In the genomic region with DNA sequence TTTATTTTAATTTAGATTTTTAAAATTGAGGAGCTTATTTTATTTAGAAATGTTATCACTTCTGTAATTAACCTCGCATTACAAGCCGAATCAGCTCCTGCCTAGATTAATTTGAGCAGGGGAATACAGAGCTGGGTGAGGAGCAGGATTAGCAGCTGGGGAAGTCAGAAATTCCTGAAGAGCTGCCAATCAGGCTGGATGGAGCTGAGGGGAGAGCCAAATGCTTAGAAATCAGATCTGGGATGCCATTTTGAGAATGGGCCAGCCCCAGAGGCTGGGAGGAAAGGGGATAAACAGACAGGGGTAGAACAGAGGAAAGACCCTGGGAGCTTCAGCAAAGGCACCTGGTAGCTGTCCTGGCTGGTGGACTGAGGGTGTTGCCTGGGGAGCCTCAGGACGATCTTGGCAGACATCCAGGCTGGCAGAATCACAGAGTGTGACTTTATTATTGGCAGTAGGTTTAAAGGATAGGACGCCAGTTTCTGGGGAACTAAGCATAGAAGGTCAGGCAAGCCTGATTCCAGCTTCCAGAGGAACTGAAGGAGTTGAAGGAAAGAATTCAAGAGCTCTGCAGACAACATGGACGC, we compare ENCODE assay signal across 2 cellular contexts.
TF ChIP-seq lines count a peak whose summit lies in the region.

No MANE protein-coding gene starts in this region.

TF ChIP-seq in SK-N-SH, 30 proteins besides CTCF, POLR2A, EP300 and RAD21 (continued from another document):
- TF ChIP-seq MXI1 (IDR thresholded peaks at IDR 0.05; ENCODE audit: low read depth, low read length) (no peak), RCOR1 (IDR thresholded peaks at IDR 0.05; ENCODE audit: low read length) (no peak), FOSL2 (IDR thresholded peaks at IDR 0.05; ENCODE audit: borderline replicate concordance, low read depth) (no peak), TEAD4 (IDR thresholded peaks at IDR 0.05; ENCODE audit: borderline replicate concordance, insufficient read depth) (no peak), MEF2A (IDR thresholded peaks at IDR 0.05; ENCODE audit: borderline replicate concordance, low read depth) (no peak), JUND (IDR thresholded peaks at IDR 0.05) (no peak), USF1 (IDR thresholded peaks at IDR 0.05; ENCODE audit: borderline replicate concordance, low read depth) (no peak), REST (IDR thresholded peaks at IDR 0.05; ENCODE audit: low read depth, low read length) (no peak), NFIC (IDR thresholded peaks at IDR 0.05; ENCODE audit: borderline replicate concordance) (no peak), CHD2 (IDR thresholded peaks at IDR 0.05; ENCODE audit: low read length, partially characterized antibody) (no peak), MAX (IDR thresholded peaks at IDR 0.05; ENCODE audit: low read depth) (no peak)

TF ChIP-seq in SK-N-SH treated with all-trans-retinoic acid at 6 μM for 48 hours, 23 proteins besides CTCF, POLR2A, EP300 and RAD21 (continued from another document):
- TF ChIP-seq, protein P1, sequence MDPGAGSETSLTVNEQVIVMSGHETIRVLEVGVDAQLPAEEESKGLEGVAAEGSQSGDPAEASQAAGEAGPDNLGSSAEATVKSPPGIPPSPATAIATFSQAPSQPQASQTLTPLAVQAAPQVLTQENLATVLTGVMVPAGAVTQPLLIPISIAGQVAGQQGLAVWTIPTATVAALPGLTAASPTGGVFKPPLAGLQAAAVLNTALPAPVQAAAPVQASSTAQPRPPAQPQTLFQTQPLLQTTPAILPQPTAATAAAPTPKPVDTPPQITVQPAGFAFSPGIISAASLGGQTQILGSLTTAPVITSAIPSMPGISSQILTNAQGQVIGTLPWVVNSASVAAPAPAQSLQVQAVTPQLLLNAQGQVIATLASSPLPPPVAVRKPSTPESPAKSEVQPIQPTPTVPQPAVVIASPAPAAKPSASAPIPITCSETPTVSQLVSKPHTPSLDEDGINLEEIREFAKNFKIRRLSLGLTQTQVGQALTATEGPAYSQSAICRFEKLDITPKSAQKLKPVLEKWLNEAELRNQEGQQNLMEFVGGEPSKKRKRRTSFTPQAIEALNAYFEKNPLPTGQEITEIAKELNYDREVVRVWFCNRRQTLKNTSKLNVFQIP (CRISPR knock-in tag; IDR thresholded peaks at IDR 0.05; ENCODE audit: borderline replicate concordance, low read depth): no peak
- TF ChIP-seq ARNTL (CRISPR knock-in tag; IDR thresholded peaks at IDR 0.05; ENCODE audit: borderline replicate concordance, low read depth): no peak
- TF ChIP-seq BACH2 (CRISPR knock-in tag; IDR thresholded peaks at IDR 0.05; ENCODE audit: borderline replicate concordance): no peak
- TF ChIP-seq ZNF8 (CRISPR knock-in tag; IDR thresholded peaks at IDR 0.05): no peak
- TF ChIP-seq ZC3H10 (CRISPR knock-in tag; IDR thresholded peaks at IDR 0.05): no peak
- TF ChIP-seq RARB (CRISPR knock-in tag; IDR thresholded peaks at IDR 0.05): no peak
- TF ChIP-seq TOX (CRISPR knock-in tag; IDR thresholded peaks at IDR 0.05; ENCODE audit: borderline replicate concordance): no peak
- TF ChIP-seq, protein P2, sequence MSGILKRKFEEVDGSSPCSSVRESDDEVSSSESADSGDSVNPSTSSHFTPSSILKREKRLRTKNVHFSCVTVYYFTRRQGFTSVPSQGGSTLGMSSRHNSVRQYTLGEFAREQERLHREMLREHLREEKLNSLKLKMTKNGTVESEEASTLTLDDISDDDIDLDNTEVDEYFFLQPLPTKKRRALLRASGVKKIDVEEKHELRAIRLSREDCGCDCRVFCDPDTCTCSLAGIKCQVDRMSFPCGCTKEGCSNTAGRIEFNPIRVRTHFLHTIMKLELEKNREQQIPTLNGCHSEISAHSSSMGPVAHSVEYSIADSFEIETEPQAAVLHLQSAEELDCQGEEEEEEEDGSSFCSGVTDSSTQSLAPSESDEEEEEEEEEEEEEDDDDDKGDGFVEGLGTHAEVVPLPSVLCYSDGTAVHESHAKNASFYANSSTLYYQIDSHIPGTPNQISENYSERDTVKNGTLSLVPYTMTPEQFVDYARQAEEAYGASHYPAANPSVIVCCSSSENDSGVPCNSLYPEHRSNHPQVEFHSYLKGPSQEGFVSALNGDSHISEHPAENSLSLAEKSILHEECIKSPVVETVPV (CRISPR knock-in tag; IDR thresholded peaks at IDR 0.05): no peak
- no peak for TF ChIP-seq ISL1 (CRISPR knock-in tag; IDR thresholded peaks at IDR 0.05)
- TF ChIP-seq OSR1 (CRISPR knock-in tag; IDR thresholded peaks at IDR 0.05): no peak
- no peak for TF ChIP-seq ZNF565 (CRISPR knock-in tag; conservative IDR thresholded peaks at IDR 0.05; ENCODE audit: low read depth)
- no peak for TF ChIP-seq TCF4 (CRISPR knock-in tag; IDR thresholded peaks at IDR 0.05; ENCODE audit: borderline replicate concordance)
- TF ChIP-seq GLIS3 (CRISPR knock-in tag; IDR thresholded peaks at IDR 0.05): no peak
- TF ChIP-seq CSDC2 (CRISPR knock-in tag; IDR thresholded peaks at IDR 0.05): no peak
- no peak for TF ChIP-seq ZFP30 (CRISPR knock-in tag; IDR thresholded peaks at IDR 0.05)
- TF ChIP-seq ZFP3 (CRISPR knock-in tag; IDR thresholded peaks at IDR 0.05): no peak
